19 cellular contexts compared by ENCODE assay signal in the genomic region with DNA sequence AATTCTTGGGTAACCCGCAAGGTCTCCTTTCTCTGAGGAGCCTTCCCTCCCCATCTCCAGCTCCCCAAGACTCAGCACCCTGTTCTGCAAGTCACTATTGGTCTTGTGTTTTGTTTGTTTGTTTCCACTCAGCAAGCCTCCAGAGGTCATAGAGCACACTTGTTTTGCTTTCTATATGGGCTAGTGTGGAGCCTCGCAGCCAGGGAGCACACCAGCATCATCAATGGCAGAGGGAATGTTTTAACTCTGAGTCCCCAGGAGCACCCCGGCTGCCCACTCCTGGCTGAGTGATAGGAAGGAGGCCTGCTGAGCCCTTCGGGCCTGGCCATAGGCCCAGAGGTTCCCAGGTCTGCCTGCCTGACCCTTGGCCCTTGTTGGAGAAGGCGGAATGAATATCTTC. TPM values are rescaled to one million over a fixed set of nuclear protein-coding genes. Genes with fewer than 3 reads are reported as not detected.
DNase-seq lines count a peak whose midpoint lies in the region; FAIRE-seq and TF ChIP-seq lines count a peak whose summit lies in the region.
"Had no signal": no experiment of that assay in that cellular context is flagged by ENCODE, and none has a peak within 500 bp of the region (broad histone marks: within the 10 kb centered on the region; RNA-seq: fewer than 3 reads in every experiment).

No MANE protein-coding gene starts in this region.

- H3K27ac ChIP-seq in H9 (ENCODE audit: insufficient read length, low read depth, low read length) = no peak overlapping the region
- peak overlapping the region in 1 of 2 donors; percentile 48 for H3K27ac ChIP-seq in kidney (ENCODE audit: low read depth in 2 of 2, low read length in 2 of 2)
- H3K27ac ChIP-seq in hepatocyte = no peak overlapping the region
- no peak overlapping the region for H3K27ac ChIP-seq in CD4-positive, alpha-beta memory T cell (ENCODE audit: low read depth, low read length)
- H3K27ac ChIP-seq: suprapubic skin had no signal

- H3K9me3 Mint-ChIP-seq in H9 (no peaks in the 10 kb centered on the region), chondrocyte (ENCODE audit: low read depth) (no peaks in the 10 kb centered on the region)
- H3K9me3 Mint-ChIP-seq in CD4-positive, alpha-beta memory T cell = peaks cover 0 to 3% (median 0%) of the 10 kb centered on the region in 8 donors
- H3K9me3 Mint-ChIP-seq: activated naive CD4-positive, alpha-beta T cell treated with anti-CD3 and anti-CD28 coated beads, Interleukin-2, amount 50 U/mL, for 72 hours; activated T-cell treated with anti-CD3 and anti-CD28 coated beads, Interleukin-2, amount 50 U/mL, for 24 hours had no signal

- H3K4me2 ChIP-seq in H9 (ENCODE audit: insufficient read depth, insufficient read length, low read length) (no peak overlapping the region), hepatocyte (no peak overlapping the region)

- intact Hi-C loops in kidney (cut with DNase I) = no loop called here
- intact Hi-C loops in CD4-positive, alpha-beta memory T cell (cut with micrococcal nuclease) = no loop called here

- H3K4ac ChIP-seq in H9 (ENCODE audit: low read depth, low read length) = no peak overlapping the region

- H3K14ac ChIP-seq in H9 (ENCODE audit: insufficient read depth, low read length) = no peak overlapping the region

- H3K27me3 ChIP-seq in H9 (ENCODE audit: insufficient read depth, low read length) = no peaks in the 10 kb centered on the region
- no peaks in the 10 kb centered on the region for H3K27me3 ChIP-seq in hepatocyte
- no peaks in the 10 kb centered on the region for H3K27me3 ChIP-seq in CD4-positive, alpha-beta memory T cell (ENCODE audit: insufficient read depth, low read length)
- H3K27me3 ChIP-seq: esophagus muscularis mucosa, suprapubic skin had no signal

- POLR2A ChIA-PET in CD4-positive, alpha-beta memory T cell (lab: Charles Lee; ENCODE audit: partially characterized antibody) = no interaction called here

- H2AK5ac ChIP-seq in H9 (ENCODE audit: insufficient read length, low read length) = no peak overlapping the region

- H3K27ac Mint-ChIP-seq in H9 (peak overlapping the region in 2 of 3 experiments; percentile 85 to 95; a peak in 4 of 7 replicates), chondrocyte (ENCODE audit: unreplicated experiment) (peak overlapping the region; percentile 93)
- no peak overlapping the region for H3K27ac Mint-ChIP-seq in CD4-positive, alpha-beta memory T cell
- H3K27ac Mint-ChIP-seq: activated naive CD4-positive, alpha-beta T cell treated with anti-CD3 and anti-CD28 coated beads, Interleukin-2, amount 50 U/mL, for 72 hours; activated T-cell treated with anti-CD3 and anti-CD28 coated beads, Interleukin-2, amount 50 U/mL, for 24 hours had no signal

- no peak overlapping the region for H2BK5ac ChIP-seq in H9 (ENCODE audit: insufficient read length, low read length)

- no peak for FAIRE-seq in kidney (lab: Jason Lieb, UNC)
- FAIRE-seq: bronchial epithelial cell had no signal

- H3K18ac ChIP-seq in H9 (ENCODE audit: insufficient read length, low read depth, low read length) = no peak overlapping the region

- H2AFZ ChIP-seq in H9 (ENCODE audit: low read length) = no peak overlapping the region
- no peak overlapping the region for H2AFZ ChIP-seq in hepatocyte

- no peak overlapping the region for H2BK120ac ChIP-seq in H9 (ENCODE audit: low read depth, low read length, poor library complexity, severe bottlenecking)

- no peak overlapping the region for H2BK12ac ChIP-seq in H9 (ENCODE audit: insufficient read length, low read depth, low read length)

- peaks cover 10% of the 10 kb centered on the region for H3K79me1 ChIP-seq in H9 (ENCODE audit: insufficient read depth, low read depth, low read length, poor library complexity, severe bottlenecking)

- CTCF ChIA-PET in CD4-positive, alpha-beta memory T cell (lab: Charles Lee; ENCODE audit: partially characterized antibody) = no interaction called here

- no peak overlapping the region for H4K5ac ChIP-seq in H9 (ENCODE audit: insufficient read length, low read depth, low read length)

- H2BK15ac ChIP-seq in H9 (ENCODE audit: low read depth, low read length) = no peak overlapping the region

- H3K4me3 ChIP-seq in kidney (ENCODE audit: low read length in 2 of 2) (no peak overlapping the region), hepatocyte (no peak overlapping the region)
- H3K4me3 ChIP-seq in CD4-positive, alpha-beta memory T cell (ENCODE audit: low read length in 2 of 2) = no peak overlapping the region
- H3K4me3 ChIP-seq: esophagus muscularis mucosa, heart right ventricle, suprapubic skin had no signal

- no peak overlapping the region for H4K8ac ChIP-seq in H9 (replicated peaks; ENCODE audit: insufficient read length, low read depth, low read length)

- no peak overlapping the region for H3K56ac ChIP-seq in H9 (ENCODE audit: insufficient read length, low read depth, low read length)

- WGBS in H9 (ENCODE audit: extremely low coverage, insufficient read length, low lambda C conversion rate) = no CpG with 5 or more reads among the region's 5 CpGs
- WGBS in hepatocyte (ENCODE audit: low lambda C conversion rate, missing lambda C conversion rate) = 86% methylated on average over 5 of the region's 5 CpGs

- H3K36me3 Mint-ChIP-seq in H9 (ENCODE audit: insufficient read depth in 1 of 3, low read depth in 3 of 3) (peaks cover 0 to 4% (median 2%) of the 10 kb centered on the region in 3 experiments; a peak in 2 of 7 replicates), chondrocyte (ENCODE audit: low read depth) (no peaks in the 10 kb centered on the region)
- no peaks in the 10 kb centered on the region for H3K36me3 Mint-ChIP-seq in CD4-positive, alpha-beta memory T cell
- H3K36me3 Mint-ChIP-seq: activated naive CD4-positive, alpha-beta T cell treated with anti-CD3 and anti-CD28 coated beads, Interleukin-2, amount 50 U/mL, for 72 hours had no signal

- H3K4me1 Mint-ChIP-seq in H9 (peaks cover 64 to 73% of the 10 kb centered on the region in 2 experiments), chondrocyte (ENCODE audit: low read depth) (peaks cover 54% of the 10 kb centered on the region)
- H3K4me1 Mint-ChIP-seq in CD4-positive, alpha-beta memory T cell = no peaks in the 10 kb centered on the region

- H4K91ac ChIP-seq in H9 (ENCODE audit: insufficient read length, low read depth, low read length) = no peak overlapping the region

- no peaks in the 10 kb centered on the region for H3K9me3 ChIP-seq in H9 (ENCODE audit: control insufficient read depth, low read depth, low read length)
- H3K9me3 ChIP-seq in kidney (ENCODE audit: control insufficient read depth in 1 of 2, low read length in 2 of 2) = no peaks in the 10 kb centered on the region
- H3K9me3 ChIP-seq in hepatocyte (ENCODE audit: low read depth) = no peaks in the 10 kb centered on the region
- H3K9me3 ChIP-seq in CD4-positive, alpha-beta memory T cell (ENCODE audit: control insufficient read depth in 1 of 2, low read length in 2 of 2) = no peaks in the 10 kb centered on the region
- H3K9me3 ChIP-seq: esophagus muscularis mucosa, heart right ventricle, suprapubic skin had no signal

- no peaks in the 10 kb centered on the region for H3K27me3 Mint-ChIP-seq in H9 (ENCODE audit: low read depth)
- H3K27me3 Mint-ChIP-seq in chondrocyte (ENCODE audit: low read depth) = no peaks in the 10 kb centered on the region
- H3K27me3 Mint-ChIP-seq in CD4-positive, alpha-beta memory T cell = no peaks in the 10 kb centered on the region
- H3K27me3 Mint-ChIP-seq: activated T-cell treated with anti-CD3 and anti-CD28 coated beads, Interleukin-2, amount 50 U/mL, for 24 hours had no signal

- no peak overlapping the region for H2BK20ac ChIP-seq in H9 (ENCODE audit: low read depth, low read length, poor library complexity, severe bottlenecking)

- H3K23ac ChIP-seq in H9 (ENCODE audit: insufficient read length, low read depth, low read length) = no peak overlapping the region

- no peak overlapping the region for H3T11ph ChIP-seq in H9 (ENCODE audit: low read length)

- H4K20me1 ChIP-seq in H9 (ENCODE audit: control insufficient read depth, insufficient read depth, insufficient read length) (no peaks in the 10 kb centered on the region), hepatocyte (ENCODE audit: insufficient read depth, poor library complexity, severe bottlenecking) (no peaks in the 10 kb centered on the region)

- H3K9ac ChIP-seq in H9 (ENCODE audit: extremely low read depth, insufficient read length, low read length) = no peak overlapping the region
- no peak overlapping the region for H3K9ac ChIP-seq in kidney (ENCODE audit: low read length in 2 of 2)

- H3K79me2 ChIP-seq in H9 (ENCODE audit: insufficient read depth, low read length) (peaks cover 31% of the 10 kb centered on the region; the same call in 1 of the 2 replicates), hepatocyte (peaks cover 36% of the 10 kb centered on the region)

- no peak for DNase-seq in H9
- DNase-seq in chondrocyte (ENCODE audit: low spot score) = peak; percentile 50
- DNase-seq in kidney = peak; percentile 57
- peak; percentile 49 for DNase-seq in smooth muscle cell of the brain vasculature (ENCODE audit: low read depth, low spot score)
- DNase-seq in hepatocyte (ENCODE audit: low spot score) = no peak
- DNase-seq in CD4-positive, alpha-beta memory T cell = no peak
- no peak for DNase-seq in hippocampal formation (lab: John Stamatoyannopoulos, UW)
- DNase-seq: activated CD4-positive, alpha-beta T cell treated with anti-CD3 and anti-CD28 coated beads, Interleukin-2, amount 50 U/mL, for 48 hours; activated T-cell treated with anti-CD3 and anti-CD28 coated beads, Interleukin-2, amount 50 U/mL, for 24 hours; kidney glomerular epithelial cell; NCI-H1694; NCI-H345; occipital lobe had no signal

- H3K4me3 Mint-ChIP-seq in H9 (no peak overlapping the region; a peak in 1 of 5 replicates), chondrocyte (ENCODE audit: unreplicated experiment) (no peak overlapping the region)
- H3K4me3 Mint-ChIP-seq in CD4-positive, alpha-beta memory T cell = no peak overlapping the region
- H3K4me3 Mint-ChIP-seq: activated T-cell treated with anti-CD3 and anti-CD28 coated beads, Interleukin-2, amount 50 U/mL, for 24 hours had no signal

- H3K4me1 ChIP-seq in H9 (ENCODE audit: insufficient read depth, low read length) (peaks cover 18% of the 10 kb centered on the region), kidney (ENCODE audit: control insufficient read depth in 1 of 2, insufficient read depth in 1 of 2, low read depth in 1 of 2, low read length in 2 of 2) (peaks cover 0 to 2% of the 10 kb centered on the region in 2 donors), hepatocyte (ENCODE audit: insufficient read depth) (peaks cover 19% of the 10 kb centered on the region)
- no peaks in the 10 kb centered on the region for H3K4me1 ChIP-seq in CD4-positive, alpha-beta memory T cell (ENCODE audit: insufficient read depth, low read length)

- H3K36me3 ChIP-seq in kidney (ENCODE audit: control insufficient read depth in 1 of 2, insufficient read depth in 2 of 2, low read length in 2 of 2) (no peaks in the 10 kb centered on the region), hepatocyte (replicated peaks; ENCODE audit: insufficient read depth, low read depth) (no peaks in the 10 kb centered on the region)
- H3K36me3 ChIP-seq in CD4-positive, alpha-beta memory T cell (ENCODE audit: insufficient read depth, low read length) = no peaks in the 10 kb centered on the region
- H3K36me3 ChIP-seq: esophagus muscularis mucosa, heart right ventricle, suprapubic skin had no signal

- no peaks in the 10 kb centered on the region for H3K23me2 ChIP-seq in H9 (ENCODE audit: insufficient read length, low read depth, low read length, poor library complexity, severe bottlenecking)

- no peaks in the 10 kb centered on the region for H3K9me2 ChIP-seq in hepatocyte (replicated peaks; ENCODE audit: insufficient read depth)

- no peak for TF ChIP-seq CTCF in H9 (conservative IDR thresholded peaks at IDR 0.05)
- no peak for TF ChIP-seq CTCF in chondrocyte (IDR thresholded peaks at IDR 0.05)
- TF ChIP-seq CTCF in kidney (IDR thresholded peaks at IDR 0.05; ENCODE audit: borderline replicate concordance, extremely low read depth, insufficient read depth) = no peak
- TF ChIP-seq CTCF in hepatocyte (IDR thresholded peaks at IDR 0.05; ENCODE audit: poor library complexity) = no peak

RNA-seq across cellular contexts. Expression of a gene that starts 36.6 kb away (rescaled TPM):
- total RNA-seq in H9 (2021) (56.7 and 59.3 TPM in 2 replicates), chondrocyte (31.1 to 37.0 TPM (median 36.0 TPM) in 3 replicates), kidney (3.7 TPM), hepatocyte (3.8 and 5.8 TPM in 2 replicates)
- polyA plus RNA-seq in kidney (ENCODE audit: insufficient read depth, low read depth, low replicate concordance) (0.32 TPM), hepatocyte (5.3 and 6.2 TPM in 2 replicates)
- not detected for total RNA-seq in CD4-positive, alpha-beta memory T cell
- polyA plus RNA-seq in CD4-positive, alpha-beta memory T cell = not detected
- total RNA-seq: activated naive CD4-positive, alpha-beta T cell treated with anti-CD3 and anti-CD28 coated beads, Interleukin-2, amount 50 U/mL, for 72 hours; mononuclear cell had no signal

Comparison
In these comparisons a context has a peak if more than half of its experiments do, and no peak if none do; other contexts are left out.
1. DNase-seq: peak in chondrocyte (single experiment), kidney (single experiment) and smooth muscle cell of the brain vasculature (single experiment); none in H9 (single experiment), hepatocyte (single experiment), CD4-positive, alpha-beta memory T cell (0 of 5) and hippocampal formation (0 of 2).
2. H3K27ac Mint-ChIP-seq: peak in H9 (2 of 3) and chondrocyte (single experiment); none in CD4-positive, alpha-beta memory T cell (0 of 7).